8 cellular contexts compared by ENCODE assay signal in genomic region chr9:83620841-83621636, GRCh38. TPM values are rescaled to one million over a fixed set of nuclear protein-coding genes. Genes with fewer than 3 reads are reported as not detected.
DNase-seq lines count a peak whose midpoint lies in the region; ATAC-seq and TF ChIP-seq lines count a peak whose summit lies in the region.

No MANE protein-coding gene starts in this region.

- no peak overlapping the region for H3K27ac Mint-ChIP-seq in neural crest cell (ENCODE audit: unreplicated experiment)

- no peak for ATAC-seq in HG03342 (IDR thresholded peaks at IDR 0.05; ENCODE audit: unreplicated experiment)
- no peak for ATAC-seq in HG02852 (IDR thresholded peaks at IDR 0.05; ENCODE audit: unreplicated experiment)

- TF ChIP-seq CTCF in fibroblast of mammary gland (conservative IDR thresholded peaks at IDR 0.05; ENCODE audit: control insufficient read depth, insufficient read depth, low read depth, low read length) (peak; percentile 73), neural crest cell (conservative IDR thresholded peaks at IDR 0.05) (peak; percentile 70)

- peaks cover 2% of the 10 kb centered on the region for H3K36me3 Mint-ChIP-seq in neural crest cell (ENCODE audit: low read depth)

- peak overlapping the region; percentile 94 for H3K4me3 Mint-ChIP-seq in neural crest cell

- peaks cover 3% of the 10 kb centered on the region for H3K27me3 Mint-ChIP-seq in neural crest cell (ENCODE audit: low read depth)

- H3K27me3 ChIP-seq in H7 (ENCODE audit: control insufficient read depth, insufficient read depth, low read length), result no peaks in the 10 kb centered on the region

- H3K4me1 Mint-ChIP-seq in neural crest cell, result peaks cover 17% of the 10 kb centered on the region

- no peaks in the 10 kb centered on the region for H3K9me3 Mint-ChIP-seq in neural crest cell

- no peaks in the 10 kb centered on the region for H3K36me3 ChIP-seq in H7 (replicated peaks; ENCODE audit: control insufficient read depth, insufficient read depth, low read length)

- peak; percentile 46 for DNase-seq in COLO668 (lab: John Stamatoyannopoulos, UW; ENCODE audit: unreplicated experiment)
- DNase-seq in H7, result peak; percentile 70
- peak; percentile 48 for DNase-seq in NCI-H526 treated with DMSO at 0.1 percent for 48 hours (lab: John Stamatoyannopoulos, UW)
- peak; percentile 10 for DNase-seq in activated T-cell treated with anti-CD3 and anti-CD28 coated beads for 1 hour (ENCODE audit: low read depth)
- peak; percentile 59 for DNase-seq in fibroblast of mammary gland (ENCODE audit: low read depth)
- peak; percentile 53 for DNase-seq in neural crest cell (ENCODE audit: low read depth, low spot score)

- no peak overlapping the region for H3K4me3 ChIP-seq in H7 (ENCODE audit: insufficient read depth, low read depth, low read length)
- no peak overlapping the region for H3K4me3 ChIP-seq in fibroblast of mammary gland (ENCODE audit: control insufficient read depth, low read depth, low read length)

RNA-seq across cellular contexts. Expression of gene IDNK, which starts 1.9 kb away (rescaled TPM):
- 0.78 and 1.4 TPM in 2 replicates for total RNA-seq in H7 (2014; rRNA removed; shearing (Covaris generic))
- 2.6 and 2.9 TPM in 2 replicates for total RNA-seq in neural crest cell

Comparison
In these comparisons a context has a peak if more than half of its experiments do, and no peak if none do; other contexts are left out.
1. DNase-seq: peak in every context shown above with its lines; median percentile 70 in H7; 59 in fibroblast of mammary gland; 53 in neural crest cell; 48 in NCI-H526 treated with DMSO at 0.1 percent for 48 hours; 46 in COLO668; 10 in activated T-cell treated with anti-CD3 and anti-CD28 coated beads for 1 hour.